In genomic region chr5:26948921-26949320, GRCh38 we compare ENCODE assay signal across 22 cellular contexts.
DNase-seq lines count a peak whose midpoint lies in the region; TF ChIP-seq lines count a peak whose summit lies in the region.
"Had no signal": no experiment of that assay in that cellular context is flagged by ENCODE, and none has a peak within 500 bp of the region (broad histone marks: within the 10 kb centered on the region; RNA-seq: fewer than 3 reads in every experiment).

No MANE protein-coding gene starts in this region.

- H3K4me2 ChIP-seq in SU-DHL-6 (ENCODE audit: low read depth, low read length, poor library complexity, severe bottlenecking) (no peak overlapping the region), PC-9 (no peak overlapping the region)
- H3K4me2 ChIP-seq: A549; BLaER1 treated with 17β-estradiol and CSF1 and Interleukin-3, amounts not matched to agents 10 nM and 100 nM had no signal

- H3K27ac ChIP-seq in SU-DHL-6 (ENCODE audit: low read depth, low read length) (no peak overlapping the region), PC-9 (no peak overlapping the region)
- H3K27ac ChIP-seq: A549; BLaER1 treated with 17β-estradiol and CSF1 and Interleukin-3, amounts not matched to agents 10 nM and 100 nM had no signal

- no peaks in the 10 kb centered on the region for H3K4me1 ChIP-seq in PC-9 (replicated peaks; ENCODE audit: insufficient read depth)
- H3K4me1 ChIP-seq: A549; BE2C; BLaER1 treated with 17β-estradiol and CSF1 and Interleukin-3, amounts not matched to agents 10 nM and 100 nM had no signal

- no peak for TF ChIP-seq CTCF in SU-DHL-6 (IDR thresholded peaks at IDR 0.05; ENCODE audit: insufficient read depth, low read length, poor library complexity, severe bottlenecking)
- no peak for TF ChIP-seq CTCF in epithelial cell of esophagus (IDR thresholded peaks at IDR 0.05; ENCODE audit: insufficient read depth, low read depth, low read length, missing control alignments)
- no peak for TF ChIP-seq CTCF in retinal pigment epithelial cell (conservative IDR thresholded peaks at IDR 0.05; ENCODE audit: low read depth, low read length)
- no peak for TF ChIP-seq CTCF in PC-9 (conservative IDR thresholded peaks at IDR 0.05)

- BruUV-seq in PC-9 (replicated peaks; lab: Mats Ljungman, UMichigan) = no TSS peak

- H3K79me2 ChIP-seq in SU-DHL-6 (ENCODE audit: insufficient read depth, low read length) (no peaks in the 10 kb centered on the region), PC-9 (ENCODE audit: low read depth) (no peaks in the 10 kb centered on the region)

- CTCF ChIA-PET in PC-9 (lab: Charles Lee) = no interaction called here

- POLR2A ChIA-PET in PC-9 (lab: Charles Lee; ENCODE audit: unreplicated experiment) = no interaction called here

- H4K20me1 ChIP-seq in SU-DHL-6 (ENCODE audit: low read depth, low read length) = no peaks in the 10 kb centered on the region
- no peaks in the 10 kb centered on the region for H4K20me1 ChIP-seq in PC-9 (ENCODE audit: insufficient read depth)
- H4K20me1 ChIP-seq: BLaER1 treated with 17β-estradiol and CSF1 and Interleukin-3, amounts not matched to agents 10 nM and 100 nM had no signal

- H3K4me3 ChIP-seq in SU-DHL-6 (ENCODE audit: insufficient read depth, low read length, poor library complexity, severe bottlenecking) (no peak overlapping the region), epithelial cell of esophagus (ENCODE audit: low read length) (no peak overlapping the region), retinal pigment epithelial cell (ENCODE audit: low read length) (no peak overlapping the region), PC-9 (no peak overlapping the region)
- H3K4me3 ChIP-seq: A549; BLaER1 treated with 17β-estradiol and CSF1 and Interleukin-3, amounts not matched to agents 10 nM and 100 nM; GM12878 had no signal

- no peaks in the 10 kb centered on the region for H3K36me3 ChIP-seq in SU-DHL-6 (ENCODE audit: low read length)
- H3K36me3 ChIP-seq in PC-9 (ENCODE audit: low read depth) = no peaks in the 10 kb centered on the region
- H3K36me3 ChIP-seq: BE2C; BLaER1 treated with 17β-estradiol and CSF1 and Interleukin-3, amounts not matched to agents 10 nM and 100 nM had no signal

- H3F3A ChIP-seq in SU-DHL-6 (ENCODE audit: insufficient read depth) (no peaks in the 10 kb centered on the region), PC-9 (ENCODE audit: insufficient read depth, low read depth) (no peaks in the 10 kb centered on the region)

- H3K9me3 ChIP-seq in SU-DHL-6 (ENCODE audit: insufficient read depth, low read length) (no peaks in the 10 kb centered on the region), PC-9 (ENCODE audit: insufficient read depth, low read depth) (no peaks in the 10 kb centered on the region; the same call in 1 of the 2 replicates)
- H3K9me3 ChIP-seq: A549; BE2C; BLaER1 treated with 17β-estradiol and CSF1 and Interleukin-3, amounts not matched to agents 10 nM and 100 nM had no signal

- H2AFZ ChIP-seq in SU-DHL-6 (ENCODE audit: low read depth, low read length, severe bottlenecking) = peak overlapping the region; percentile 38
- H2AFZ ChIP-seq in PC-9 = no peak overlapping the region

- H3K9ac ChIP-seq in SU-DHL-6 (ENCODE audit: low read length) = no peak overlapping the region
- H3K9ac ChIP-seq: BLaER1 treated with 17β-estradiol and CSF1 and Interleukin-3, amounts not matched to agents 10 nM and 100 nM had no signal

- DNase-seq in HCEC 1CT = peak; percentile 87
- DNase-seq in epithelial cell of esophagus (ENCODE audit: low read depth) = peak; percentile 30
- DNase-seq in retinal pigment epithelial cell (ENCODE audit: low read depth) = peak; percentile 52
- no peak for DNase-seq in activated CD4-positive, alpha-beta T cell treated with anti-CD3 and anti-CD28 coated beads, Interleukin-2, amount 50 U/mL, for 4 hours
- no peak for DNase-seq in PC-9
- no peak for DNase-seq in NCI-H226
- DNase-seq: 8988T; ACHN; AML-193; BE2C; CD4-positive, alpha-beta T cell; CD8-positive, alpha-beta memory T cell; DMS 273 treated with DMSO at 0.1 percent for 48 hours; DMS79; EL; GDM1; GOT3; H7 had no signal

- H3K27me3 ChIP-seq in SU-DHL-6 (ENCODE audit: low read length) = no peaks in the 10 kb centered on the region
- no peaks in the 10 kb centered on the region for H3K27me3 ChIP-seq in PC-9 (ENCODE audit: insufficient read depth, low read depth)
- H3K27me3 ChIP-seq: BE2C; BLaER1 treated with 17β-estradiol and CSF1 and Interleukin-3, amounts not matched to agents 10 nM and 100 nM had no signal

- H3K9me2 ChIP-seq in SU-DHL-6 (replicated peaks; ENCODE audit: insufficient read depth, low read length) = no peaks in the 10 kb centered on the region
- no peaks in the 10 kb centered on the region for H3K9me2 ChIP-seq in PC-9 (ENCODE audit: insufficient read depth)

- intact Hi-C loops in PC-9 (cut with micrococcal nuclease; ENCODE audit: unreplicated experiment) = no loop called here

Comparison
In these comparisons a context has a peak if more than half of its experiments do, and no peak if none do; other contexts are left out.
1. DNase-seq: peak in HCEC 1CT (single experiment), epithelial cell of esophagus (single experiment) and retinal pigment epithelial cell (single experiment); none in activated CD4-positive, alpha-beta T cell treated with anti-CD3 and anti-CD28 coated beads, Interleukin-2, amount 50 U/mL, for 4 hours (0 of 2), PC-9 (0 of 2) and NCI-H226 (single experiment).